ENCODE assay signal across 1 cellular context in genomic region chr13:110317093-110317492, GRCh38.
TF ChIP-seq lines count a peak whose summit lies in the region.

No MANE protein-coding gene starts in this region.

TF ChIP-seq in H1, 55 proteins besides CTCF, POLR2A, EP300 and RAD21:
- no peak for TF ChIP-seq TEAD4 (IDR thresholded peaks at IDR 0.05; ENCODE audit: low read depth, low read length)
- TF ChIP-seq ZNF274 (IDR thresholded peaks at IDR 0.05; ENCODE audit: borderline replicate concordance, extremely low read depth, low read length), result no peak
- TF ChIP-seq SP1 (IDR thresholded peaks at IDR 0.05; ENCODE audit: low read depth, low read length), result no peak
- TF ChIP-seq RBBP5 (IDR thresholded peaks at IDR 0.05; ENCODE audit: borderline replicate concordance, low read depth, low read length), result no peak
- TF ChIP-seq CBX5 (IDR thresholded peaks at IDR 0.05; ENCODE audit: low read depth, low read length), result no peak
- no peak for TF ChIP-seq SIX5 (IDR thresholded peaks at IDR 0.05; ENCODE audit: low read depth, low read length)
- TF ChIP-seq TAF7 (optimal IDR thresholded peaks at IDR 0.05; ENCODE audit: borderline replicate concordance, low read depth, low read length), result no peak
- TF ChIP-seq YY1 (IDR thresholded peaks at IDR 0.05; ENCODE audit: low read depth, low read length), result no peak
- no peak for TF ChIP-seq GABPA (IDR thresholded peaks at IDR 0.05; ENCODE audit: borderline replicate concordance, insufficient read depth, low read length)
- TF ChIP-seq CHD1 (IDR thresholded peaks at IDR 0.05; ENCODE audit: low read depth, low read length), result no peak
- TF ChIP-seq CHD2 (IDR thresholded peaks at IDR 0.05; ENCODE audit: low read length), result no peak
- TF ChIP-seq SIN3A (conservative IDR thresholded peaks at IDR 0.05 in 1 of 2, IDR thresholded peaks at IDR 0.05 in 1 of 2; ENCODE audit: low read depth in 1 of 2, low read length in 2 of 2), result no peak
- TF ChIP-seq MAX (IDR thresholded peaks at IDR 0.05), result no peak
- TF ChIP-seq JUN (IDR thresholded peaks at IDR 0.05; ENCODE audit: low read depth, low read length), result no peak
- TF ChIP-seq SP4 (IDR thresholded peaks at IDR 0.05; ENCODE audit: low read length), result no peak
- TF ChIP-seq RNF2 (IDR thresholded peaks at IDR 0.05; ENCODE audit: borderline replicate concordance, low read depth, low read length, missing control alignments, poor library complexity, severe bottlenecking), result no peak
- no peak for TF ChIP-seq NANOG (IDR thresholded peaks at IDR 0.05; ENCODE audit: insufficient read depth, low read depth, low read length, poor library complexity, severe bottlenecking)
- TF ChIP-seq SAP30 (IDR thresholded peaks at IDR 0.05; ENCODE audit: insufficient read depth, insufficient replicate concordance, low read length), result no peak
- TF ChIP-seq SIRT6 (IDR thresholded peaks at IDR 0.05; ENCODE audit: low read length), result no peak
- no peak for TF ChIP-seq TBP (IDR thresholded peaks at IDR 0.05; ENCODE audit: low read depth, low read length)
